1 cellular context compared by ENCODE assay signal in the genomic region with DNA sequence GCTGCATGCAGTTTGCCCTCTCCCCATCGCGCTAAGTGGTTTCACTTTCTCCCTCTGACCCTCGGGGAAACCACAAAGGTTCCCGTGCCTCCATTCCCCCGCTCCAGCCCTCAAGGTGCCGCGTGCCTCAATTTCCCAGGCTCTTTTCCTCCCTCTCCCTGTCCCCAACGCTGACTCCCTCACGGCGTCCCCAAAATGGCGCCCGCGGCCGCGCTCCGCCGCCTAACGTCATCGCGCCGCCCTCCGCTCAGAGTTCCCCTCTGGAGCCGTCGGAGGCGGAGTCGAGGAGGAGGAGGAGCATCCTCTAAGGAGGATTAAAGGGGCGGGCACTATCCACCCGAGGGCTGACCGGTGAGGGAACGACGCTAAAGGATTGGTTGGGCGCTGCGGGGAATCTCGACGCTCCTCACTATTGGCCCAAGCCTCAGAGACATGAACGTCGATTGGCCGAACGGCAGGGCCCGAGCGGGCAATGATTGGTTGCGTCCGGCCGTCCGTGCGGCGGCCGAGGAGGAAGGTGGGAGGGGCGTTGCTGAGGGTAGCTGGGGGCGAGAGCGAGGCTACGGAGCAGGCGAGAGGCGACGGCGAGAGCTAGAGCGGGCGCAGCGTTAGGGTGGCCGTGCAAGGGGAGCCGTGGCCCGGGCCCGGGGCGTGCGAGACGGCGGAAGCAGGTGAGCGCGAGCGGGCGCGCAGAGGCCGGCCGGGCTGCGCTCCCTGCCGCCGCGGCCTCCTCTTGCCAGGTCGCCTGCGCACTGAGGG.
A peak's percentile ranks its signal among the peaks of the same experiment; 100 is the strongest.
TF ChIP-seq lines count a peak whose summit lies in the region.

Gene ZNF574, plus strand, starts transcription at position 551 of the 759 bp plus-strand sequence. CDS start 2,441 bp downstream, outside the sequence.

TF ChIP-seq in GM12878, 131 proteins besides CTCF, POLR2A, EP300 and RAD21 (continued from another document):
- TF ChIP-seq, protein P1, sequence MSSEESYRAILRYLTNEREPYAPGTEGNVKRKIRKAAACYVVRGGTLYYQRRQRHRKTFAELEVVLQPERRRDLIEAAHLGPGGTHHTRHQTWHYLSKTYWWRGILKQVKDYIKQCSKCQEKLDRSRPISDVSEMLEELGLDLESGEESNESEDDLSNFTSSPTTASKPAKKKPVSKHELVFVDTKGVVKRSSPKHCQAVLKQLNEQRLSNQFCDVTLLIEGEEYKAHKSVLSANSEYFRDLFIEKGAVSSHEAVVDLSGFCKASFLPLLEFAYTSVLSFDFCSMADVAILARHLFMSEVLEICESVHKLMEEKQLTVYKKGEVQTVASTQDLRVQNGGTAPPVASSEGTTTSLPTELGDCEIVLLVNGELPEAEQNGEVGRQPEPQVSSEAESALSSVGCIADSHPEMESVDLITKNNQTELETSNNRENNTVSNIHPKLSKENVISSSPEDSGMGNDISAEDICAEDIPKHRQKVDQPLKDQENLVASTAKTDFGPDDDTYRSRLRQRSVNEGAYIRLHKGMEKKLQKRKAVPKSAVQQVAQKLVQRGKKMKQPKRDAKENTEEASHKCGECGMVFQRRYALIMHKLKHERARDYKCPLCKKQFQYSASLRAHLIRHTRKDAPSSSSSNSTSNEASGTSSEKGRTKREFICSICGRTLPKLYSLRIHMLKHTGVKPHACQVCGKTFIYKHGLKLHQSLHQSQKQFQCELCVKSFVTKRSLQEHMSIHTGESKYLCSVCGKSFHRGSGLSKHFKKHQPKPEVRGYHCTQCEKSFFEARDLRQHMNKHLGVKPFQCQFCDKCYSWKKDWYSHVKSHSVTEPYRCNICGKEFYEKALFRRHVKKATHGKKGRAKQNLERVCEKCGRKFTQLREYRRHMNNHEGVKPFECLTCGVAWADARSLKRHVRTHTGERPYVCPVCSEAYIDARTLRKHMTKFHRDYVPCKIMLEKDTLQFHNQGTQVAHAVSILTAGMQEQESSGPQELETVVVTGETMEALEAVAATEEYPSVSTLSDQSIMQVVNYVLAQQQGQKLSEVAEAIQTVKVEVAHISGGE (CRISPR knock-in tag; IDR thresholded peaks at IDR 0.05), result no peak
- TF ChIP-seq STAT1 (conservative IDR thresholded peaks at IDR 0.05) (no peak), ZNF274 (IDR thresholded peaks at IDR 0.05; ENCODE audit: insufficient read depth, insufficient read length) (no peak), CBFB (IDR thresholded peaks at IDR 0.05; ENCODE audit: low read depth) (peak; percentile 78; the same call in 1 of the 2 replicates), PML (IDR thresholded peaks at IDR 0.05; ENCODE audit: low read length) (peak; percentile 98), GATAD2B (conservative IDR thresholded peaks at IDR 0.05; ENCODE audit: low read depth) (0 out of 2 replicates have a peak, but pooled peaks have one; percentile 61), CHD4 (IDR thresholded peaks at IDR 0.05) (no peak), SIX5 (IDR thresholded peaks at IDR 0.05; ENCODE audit: low read depth, low read length, severe bottlenecking) (no peak)
